13 cellular contexts compared by ENCODE assay signal in the genomic region with DNA sequence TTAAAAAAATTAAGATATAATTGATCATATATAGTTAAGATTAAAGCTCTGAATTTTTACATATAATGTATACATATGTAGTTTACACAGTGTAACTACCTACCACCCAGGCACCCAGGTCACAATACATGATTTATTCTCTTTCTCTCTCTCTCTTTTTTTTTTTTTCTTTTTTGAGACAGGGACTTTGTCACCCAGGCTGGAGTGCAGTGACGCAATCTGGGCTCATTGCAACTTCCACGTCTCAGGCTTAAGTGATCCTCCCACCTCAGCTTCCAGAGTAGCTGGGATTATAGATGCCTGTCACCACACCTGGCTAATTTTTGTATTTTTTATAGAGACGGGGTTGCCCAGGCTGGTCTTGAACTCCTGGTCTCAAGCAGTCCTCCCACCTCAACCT.
"Had no signal": no experiment of that assay in that cellular context is flagged by ENCODE, and none has a peak within 500 bp of the region (broad histone marks: within the 10 kb centered on the region; RNA-seq: fewer than 3 reads in every experiment).

No MANE protein-coding gene starts in this region.

- H3K27ac ChIP-seq: foreskin keratinocyte, right atrium auricular region had no signal

- H3K36me3 ChIP-seq: right atrium auricular region had no signal

- H3K4me2 ChIP-seq: smooth muscle cell had no signal

- H3K4me1 ChIP-seq: foreskin keratinocyte, right atrium auricular region had no signal

- H3K4me3 ChIP-seq: right atrium auricular region, smooth muscle cell had no signal

- H3K27me3 ChIP-seq: foreskin keratinocyte, right atrium auricular region had no signal

- H3K9me3 ChIP-seq: right atrium auricular region had no signal

- DNase-seq: endodermal cell; erythroblast; foreskin keratinocyte; immature natural killer cell; left cardiac atrium; mammary epithelial cell; naive thymus-derived CD4-positive, alpha-beta T cell; posterior cingulate gyrus; stimulated activated CD4-positive, alpha-beta T cell treated with anti-CD3 and anti-CD28 coated beads, Interleukin-2, amount 100 ng/mL, for 48 hours; stimulated activated naive CD4-positive, alpha-beta T cell treated with Interleukin-2 at 50 U/mL for 16 hours; trophoblast cell had no signal

- ATAC-seq: foreskin keratinocyte; left cardiac atrium; naive thymus-derived CD4-positive, alpha-beta T cell had no signal
